ENCODE assay signal across 9 cellular contexts in the genomic region with DNA sequence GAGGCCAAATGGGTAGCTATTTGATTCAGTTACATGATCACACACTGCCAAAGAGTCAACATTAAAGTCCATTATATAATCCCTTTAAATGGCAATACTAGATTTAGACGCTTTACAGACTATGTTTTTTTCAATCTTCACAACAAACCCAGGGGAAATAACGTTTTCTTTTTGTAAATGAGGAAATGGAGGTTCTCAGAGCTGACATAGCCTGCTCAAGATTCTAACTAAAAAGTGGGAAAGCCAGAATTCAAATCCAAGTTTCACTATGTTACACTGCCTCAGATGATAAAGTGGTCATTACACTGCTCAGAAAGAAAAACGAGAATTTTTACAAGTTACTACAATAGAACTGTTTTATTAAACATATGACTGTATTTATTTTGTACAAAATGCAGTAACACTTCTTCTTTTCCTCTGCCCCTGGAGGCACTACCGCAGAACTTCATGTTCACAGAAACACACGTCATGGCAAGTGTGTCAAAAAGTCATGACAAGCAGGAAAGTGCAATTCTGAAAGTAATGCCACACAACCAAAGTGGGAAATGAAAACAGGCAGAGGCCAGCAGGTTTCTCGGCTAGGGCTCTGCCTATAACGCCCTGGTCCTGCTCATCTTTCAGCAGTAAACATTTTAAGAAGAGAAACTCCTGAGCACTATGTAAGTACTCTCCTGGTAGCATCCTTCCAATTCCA. TPM values are rescaled to one million over a fixed set of nuclear protein-coding genes. Genes with fewer than 3 reads are reported as not detected.
DNase-seq lines count a peak whose midpoint lies in the region; ATAC-seq and TF ChIP-seq lines count a peak whose summit lies in the region.
"Had no signal": no experiment of that assay in that cellular context is flagged by ENCODE, and none has a peak within 500 bp of the region (broad histone marks: within the 10 kb centered on the region; RNA-seq: fewer than 3 reads in every experiment).

No MANE protein-coding gene starts in this region.

- H3K9me3 ChIP-seq in CD4-positive, alpha-beta memory T cell (ENCODE audit: control insufficient read depth in 1 of 2, low read length in 2 of 2), result no peaks in the 10 kb centered on the region
- H3K9me3 ChIP-seq in lower lobe of right lung, result no peaks in the 10 kb centered on the region
- H3K9me3 ChIP-seq in smooth muscle cell (replicated peaks; ENCODE audit: low read depth), result no peaks in the 10 kb centered on the region
- no peaks in the 10 kb centered on the region for H3K9me3 ChIP-seq in tibial artery

- H3K9ac ChIP-seq in smooth muscle cell (ENCODE audit: low read depth), result no peak overlapping the region

- H3K36me3 Mint-ChIP-seq in CD4-positive, alpha-beta memory T cell, result peaks cover 55 to 71% of the 10 kb centered on the region in 2 donors
- peaks cover 80% of the 10 kb centered on the region for H3K36me3 Mint-ChIP-seq in activated B cell treated with CpG ODN at 0.5 μM for 24 hours (ENCODE audit: low read depth)

- H3K4me3 ChIP-seq in CD4-positive, alpha-beta memory T cell (ENCODE audit: low read length in 2 of 2), result no peak overlapping the region
- H3K4me3 ChIP-seq in lower lobe of right lung (no peak overlapping the region), smooth muscle cell (no peak overlapping the region), tibial artery (no peak overlapping the region)

- H2AFZ ChIP-seq in smooth muscle cell (ENCODE audit: low read depth), result no peak overlapping the region

- H3K4me2 ChIP-seq in smooth muscle cell, result no peak overlapping the region

- 97% methylated on average over 7 of the region's 7 CpGs for WGBS in smooth muscle cell (ENCODE audit: low lambda C conversion rate)

- H4K20me1 ChIP-seq in smooth muscle cell (ENCODE audit: low read depth), result no peaks in the 10 kb centered on the region

- H3K27ac ChIP-seq in CD4-positive, alpha-beta memory T cell (ENCODE audit: low read depth, low read length), result peak overlapping the region; percentile 52
- H3K27ac ChIP-seq in lower lobe of right lung (peak overlapping the region; percentile 42), smooth muscle cell (ENCODE audit: low read depth) (no peak overlapping the region), tibial artery (no peak overlapping the region)

- POLR2A ChIA-PET in CD4-positive, alpha-beta memory T cell (lab: Charles Lee; ENCODE audit: partially characterized antibody), result interaction anchor here (0.8 kb wide), 1 partner anchor 18 kb away, joined by 3 read pairs; no protein-coding TSS in a partner anchor
- POLR2A ChIA-PET in activated B cell treated with CpG ODN at 0.5 μM for 24 hours (lab: Charles Lee), result interaction anchor here (0.5 to 3.0 kb wide), 12 partner anchors 11 to 329 kb away, joined by 3 to 55 read pairs (median 6); a partner anchor contains a TSS

- H3K4me3 Mint-ChIP-seq in CD4-positive, alpha-beta memory T cell, result peak overlapping the region in 6 of 8 donors; percentile 8 to 80 (median 39)
- peak overlapping the region; percentile 50 for H3K4me3 Mint-ChIP-seq in activated B cell treated with CpG ODN at 0.5 μM for 24 hours

- CTCF ChIA-PET in CD4-positive, alpha-beta memory T cell (lab: Charles Lee; ENCODE audit: partially characterized antibody), result interaction anchor here (1.5 kb wide), 1 partner anchor 34 kb away, joined by 3 read pairs; no protein-coding TSS in a partner anchor
- CTCF ChIA-PET in activated B cell treated with CpG ODN at 0.5 μM for 24 hours (lab: Charles Lee), result interaction anchor here (1.2 to 2.8 kb wide), 4 partner anchors 16 to 89 kb away, joined by 3 to 15 read pairs (median 4); no protein-coding TSS in a partner anchor

- H3F3A ChIP-seq in smooth muscle cell (ENCODE audit: low read depth), result no peaks in the 10 kb centered on the region

- peaks cover 31 to 77% (median 54%) of the 10 kb centered on the region in 4 donors for H3K4me1 Mint-ChIP-seq in CD4-positive, alpha-beta memory T cell
- H3K4me1 Mint-ChIP-seq in activated B cell treated with CpG ODN at 0.5 μM for 24 hours, result peaks cover 57% of the 10 kb centered on the region

- TF ChIP-seq CTCF in activated B cell treated with CpG ODN at 0.5 μM for 24 hours (IDR thresholded peaks at IDR 0.05) (no peak), lower lobe of right lung (IDR thresholded peaks at IDR 0.05) (peak; percentile 27), smooth muscle cell (IDR thresholded peaks at IDR 0.05; ENCODE audit: borderline replicate concordance, insufficient read depth, poor library complexity, severe bottlenecking) (no peak), tibial artery (IDR thresholded peaks at IDR 0.05) (peak in 1 of 2 experiments; percentile 20)

- H3K36me3 ChIP-seq in CD4-positive, alpha-beta memory T cell (ENCODE audit: insufficient read depth, low read length), result peaks cover 37% of the 10 kb centered on the region
- H3K36me3 ChIP-seq in lower lobe of right lung (peaks cover 93% of the 10 kb centered on the region), smooth muscle cell (ENCODE audit: low read depth) (peaks cover 6% of the 10 kb centered on the region), tibial artery (peaks cover 54 to 95% (median 58%) of the 10 kb centered on the region in 3 donors)

- no peaks in the 10 kb centered on the region for H3K9me3 Mint-ChIP-seq in CD4-positive, alpha-beta memory T cell
- no peaks in the 10 kb centered on the region for H3K9me3 Mint-ChIP-seq in activated B cell treated with CpG ODN at 0.5 μM for 24 hours

- no peaks in the 10 kb centered on the region for H3K27me3 ChIP-seq in CD4-positive, alpha-beta memory T cell (ENCODE audit: insufficient read depth, low read length)
- H3K27me3 ChIP-seq in lower lobe of right lung (ENCODE audit: low read depth) (no peaks in the 10 kb centered on the region), smooth muscle cell (ENCODE audit: low read depth) (no peaks in the 10 kb centered on the region), tibial artery (no peaks in the 10 kb centered on the region)

- no peaks in the 10 kb centered on the region for H3K27me3 Mint-ChIP-seq in CD4-positive, alpha-beta memory T cell
- H3K27me3 Mint-ChIP-seq in activated B cell treated with CpG ODN at 0.5 μM for 24 hours, result no peaks in the 10 kb centered on the region

- peak overlapping the region; percentile 43 to 96 (median 89) for H3K27ac Mint-ChIP-seq in CD4-positive, alpha-beta memory T cell
- peak overlapping the region; percentile 89 for H3K27ac Mint-ChIP-seq in activated B cell treated with CpG ODN at 0.5 μM for 24 hours

- H3K79me2 ChIP-seq in smooth muscle cell (ENCODE audit: low read depth), result no peaks in the 10 kb centered on the region

- ATAC-seq in GM21529 (IDR thresholded peaks at IDR 0.05; ENCODE audit: unreplicated experiment) (peak; percentile 42), activated B cell treated with CpG ODN at 0.5 μM for 24 hours (ENCODE audit: low read depth) (peak; percentile 76), lower lobe of right lung (peak; percentile 62 to 73), HG03442 (IDR thresholded peaks at IDR 0.05; ENCODE audit: unreplicated experiment) (no peak)

- H3K4me1 ChIP-seq in CD4-positive, alpha-beta memory T cell (ENCODE audit: insufficient read depth, low read length), result peaks cover 60% of the 10 kb centered on the region
- H3K4me1 ChIP-seq in lower lobe of right lung, result peaks cover 36% of the 10 kb centered on the region
- H3K4me1 ChIP-seq in smooth muscle cell (ENCODE audit: low read depth), result no peaks in the 10 kb centered on the region
- no peaks in the 10 kb centered on the region for H3K4me1 ChIP-seq in tibial artery

- peak in 4 of 5 donors; percentile 33 to 67 (median 50) for DNase-seq in CD4-positive, alpha-beta memory T cell
- DNase-seq in activated B cell treated with CpG ODN at 0.5 μM for 24 hours, result no peak
- DNase-seq in lower lobe of right lung, result no peak
- no peak for DNase-seq in smooth muscle cell (lab: John Stamatoyannopoulos, UW; ENCODE audit: unreplicated experiment)
- DNase-seq in effector CD8-positive, alpha-beta T cell (lab: John Stamatoyannopoulos, UW), result no peak
- no peak for DNase-seq in tibial artery
- DNase-seq: OCI-M1 had no signal

- intact Hi-C loops in CD4-positive, alpha-beta memory T cell (cut with micrococcal nuclease), result no loop called here
- intact Hi-C loops in activated B cell treated with CpG ODN at 0.5 μM for 24 hours (cut with micrococcal nuclease) (loop anchor here (1.0 kb wide), 5 partner anchors 16 to 118 kb away; a partner anchor contains a TSS), lower lobe of right lung (cut with DNase I) (no loop called here), tibial artery (cut with DNase I; ENCODE audit: low total_unique reads) (no loop called here)

RNA-seq across cellular contexts. Expression of a gene that starts 19.0 kb away (rescaled TPM):
- 10 to 100 TPM; 60.5 to 64.8 TPM for total RNA-seq in CD4-positive, alpha-beta memory T cell
- 10 to 100 TPM; 39.3 to 68.5 TPM for polyA plus RNA-seq in CD4-positive, alpha-beta memory T cell
- total RNA-seq in activated B cell treated with CpG ODN at 0.5 μM for 24 hours (56.1 and 78.6 TPM in 2 replicates), lower lobe of right lung (161 TPM), smooth muscle cell (1.6 and 3.2 TPM in 2 replicates)
- polyA plus RNA-seq in smooth muscle cell, result 4.2 and 4.6 TPM in 2 replicates

RNA-seq across cellular contexts. Expression of a gene that starts 23.0 kb away (rescaled TPM):
- 10 to 100 TPM; 60.5 to 66.1 TPM for total RNA-seq in CD4-positive, alpha-beta memory T cell
- polyA plus RNA-seq in CD4-positive, alpha-beta memory T cell, result 100 to 1,000 TPM; 189 to 259 TPM
- total RNA-seq in activated B cell treated with CpG ODN at 0.5 μM for 24 hours, result 53.7 and 55.1 TPM in 2 replicates
- total RNA-seq in lower lobe of right lung, result 26.3 TPM
- total RNA-seq in smooth muscle cell, result 28.1 and 39.5 TPM in 2 replicates
- polyA plus RNA-seq in smooth muscle cell, result 27.0 and 38.5 TPM in 2 replicates

RNA-seq across cellular contexts. Expression of a gene that starts 43.5 kb away (rescaled TPM):
- not detected for total RNA-seq in CD4-positive, alpha-beta memory T cell
- not detected for polyA plus RNA-seq in CD4-positive, alpha-beta memory T cell
- not detected in 2 replicates for total RNA-seq in activated B cell treated with CpG ODN at 0.5 μM for 24 hours
- total RNA-seq in lower lobe of right lung, result 15.4 TPM
- 1.3 TPM in 1 of 2 replicates, not detected in the other for total RNA-seq in smooth muscle cell
- polyA plus RNA-seq in smooth muscle cell, result 0.41 and 1.7 TPM in 2 replicates

Comparison
In these comparisons a context has a peak if more than half of its experiments do, and no peak if none do; other contexts are left out.
1. DNase-seq: peak in CD4-positive, alpha-beta memory T cell (4 of 5); none in activated B cell treated with CpG ODN at 0.5 μM for 24 hours (single experiment), lower lobe of right lung (single experiment), smooth muscle cell (single experiment), effector CD8-positive, alpha-beta T cell (single experiment) and tibial artery (0 of 2).
2. H3K27ac ChIP-seq: peak in CD4-positive, alpha-beta memory T cell (single experiment) and lower lobe of right lung (single experiment); none in smooth muscle cell (single experiment) and tibial artery (0 of 2).
3. RNA of a gene that starts 19.0 kb away (total RNA-seq): 161 TPM in lower lobe of right lung (single experiment), 56.1 to 78.6 TPM in activated B cell treated with CpG ODN at 0.5 μM for 24 hours and 60.5 to 64.8 TPM in CD4-positive, alpha-beta memory T cell; 1.6 to 3.2 TPM in smooth muscle cell; every median in the first group is over 10 times any median in the second.